In genomic region chr19:48685583-48685982, GRCh38 we compare ENCODE assay signal across 1 cellular context.
TF ChIP-seq lines count a peak whose summit lies in the region.

No MANE protein-coding gene starts in this region.

TF ChIP-seq in H1, 55 proteins besides CTCF, POLR2A, EP300 and RAD21:
- no peak for TF ChIP-seq SIX5 (IDR thresholded peaks at IDR 0.05; ENCODE audit: low read depth, low read length)
